23 cellular contexts compared by ENCODE assay signal in the genomic region with DNA sequence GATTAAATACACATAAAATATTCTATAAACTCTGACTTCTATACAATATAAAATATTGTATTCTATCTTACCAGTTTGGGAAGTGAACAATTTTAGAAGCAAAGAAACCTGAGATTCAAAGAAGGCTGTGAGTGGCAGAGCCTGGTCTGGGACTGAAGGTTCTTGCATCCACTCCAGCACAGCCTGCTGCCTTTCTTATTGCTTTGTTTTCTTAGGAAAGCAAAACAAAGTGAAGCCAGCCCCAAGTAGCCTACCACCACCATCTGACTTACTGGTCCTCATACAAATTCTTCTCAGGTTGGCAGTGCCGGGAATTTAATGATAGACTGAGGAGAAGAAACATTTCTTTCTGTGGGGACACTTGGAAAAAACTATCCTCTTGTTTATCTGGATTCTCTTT.
"Had no signal": no experiment of that assay in that cellular context is flagged by ENCODE, and none has a peak within 500 bp of the region (broad histone marks: within the 10 kb centered on the region; RNA-seq: fewer than 3 reads in every experiment).

No MANE protein-coding gene starts in this region.

- H3K27me3 ChIP-seq: Peyer's patch, SJCRH30 had no signal

- H3K9me3 ChIP-seq: Peyer's patch, SJCRH30, SK-N-SH had no signal

- H3K9me3 Mint-ChIP-seq: activated naive CD4-positive, alpha-beta T cell treated with anti-CD3 and anti-CD28 coated beads for 36 hours; activated T-cell treated with anti-CD3 and anti-CD28 coated beads, Interleukin-2, amount 50 U/mL, for 24 hours; activated T-helper 1 cell treated with anti-CD3 and anti-CD28 coated beads, Interleukin-12 subunit alpha, Interleukin-12 subunit beta, Interleukin-2, Interleukin-4 antibody, amounts not matched to agents 30 ng/mL and 10 ng/mL and 1 ng/mL, durations not matched to agents 14 hours and 24 hours and 36 hours; T-helper 1 cell treated with Interleukin-12 subunit alpha and Interleukin-12 subunit beta and Interleukin-4 antibody, amounts not matched to agents 30 μg/mL and 1 μg/mL, for 36 hours had no signal

- H3K27ac ChIP-seq: KMS-11, Peyer's patch, RWPE1, SJCRH30 had no signal

- ATAC-seq: activated CD4-positive, CD25-positive, alpha-beta regulatory T cell treated with anti-CD3 and anti-CD28 coated beads, Interleukin-2, amount 50 U/mL, for 24 hours; activated CD8-positive, alpha-beta memory T cell treated with anti-CD3 and anti-CD28 coated beads, Interleukin-2, amount 10 ng/mL, durations not matched to agents 7 days and 5 days had no signal

- H3K36me3 ChIP-seq: Peyer's patch, SJCRH30 had no signal

- H3K4me1 Mint-ChIP-seq: activated CD8-positive, alpha-beta memory T cell treated with anti-CD3 and anti-CD28 coated beads, Interleukin-2, amount 10 ng/mL, durations not matched to agents 7 days and 5 days had no signal

- H3K4me3 ChIP-seq: Peyer's patch, SJCRH30 had no signal

- DNase-seq: activated CD4-positive, alpha-beta T cell treated with anti-CD3 and anti-CD28 coated beads for 48 hours; activated CD4-positive, alpha-beta T cell treated with anti-CD3 and anti-CD28 coated beads, Interleukin-2, amount 50 U/mL, for 48 hours; activated CD8-positive, alpha-beta memory T cell treated with anti-CD3 and anti-CD28 coated beads, Interleukin-2, amount 10 ng/mL, durations not matched to agents 7 days and 5 days; activated effector memory CD4-positive, alpha-beta T cell treated with Interleukin-2 at 50 U/mL for 16 hours; activated naive CD4-positive, alpha-beta T cell treated with anti-CD3 and anti-CD28 coated beads for 36 hours; activated T-cell treated with anti-CD3 and anti-CD28 coated beads, Interleukin-2, amount 50 U/mL, for 24 hours; MM.1S; NCI-H1105; NCI-H1436; NCI-H1694 treated with DMSO at 0.1 percent for 48 hours; NCI-H2029 treated with DMSO at 0.1 percent for 48 hours; NCI-H446; NCI-H524; Peyer's patch; Right ventricle myocardium superior; SJCRH30; SK-N-SH had no signal

- H3K4me1 ChIP-seq: Peyer's patch, SJCRH30 had no signal

- H3K4me3 Mint-ChIP-seq: activated CD8-positive, alpha-beta memory T cell treated with anti-CD3 and anti-CD28 coated beads, Interleukin-2, amount 10 ng/mL, durations not matched to agents 7 days and 5 days; activated naive CD4-positive, alpha-beta T cell treated with anti-CD3 and anti-CD28 coated beads for 36 hours; activated naive CD8-positive, alpha-beta T cell; activated T-cell treated with anti-CD3 and anti-CD28 coated beads, Interleukin-2, amount 50 U/mL, for 24 hours; activated T-helper 1 cell treated with anti-CD3 and anti-CD28 coated beads, Interleukin-12 subunit alpha, Interleukin-12 subunit beta, Interleukin-2, Interleukin-4 antibody, amounts not matched to agents 30 ng/mL and 10 ng/mL and 1 ng/mL, durations not matched to agents 14 hours and 24 hours and 36 hours; T-helper 1 cell treated with Interleukin-12 subunit alpha and Interleukin-12 subunit beta and Interleukin-4 antibody, amounts not matched to agents 30 μg/mL and 1 μg/mL, for 36 hours had no signal

- H3K27ac Mint-ChIP-seq: activated CD8-positive, alpha-beta memory T cell treated with anti-CD3 and anti-CD28 coated beads, Interleukin-2, amount 10 ng/mL, durations not matched to agents 7 days and 5 days; activated naive CD4-positive, alpha-beta T cell treated with anti-CD3 and anti-CD28 coated beads for 36 hours; activated naive CD8-positive, alpha-beta T cell; activated T-cell treated with anti-CD3 and anti-CD28 coated beads, Interleukin-2, amount 50 U/mL, for 24 hours; activated T-helper 1 cell treated with anti-CD3 and anti-CD28 coated beads, Interleukin-12 subunit alpha, Interleukin-12 subunit beta, Interleukin-2, Interleukin-4 antibody, amounts not matched to agents 30 ng/mL and 10 ng/mL and 1 ng/mL, durations not matched to agents 14 hours and 24 hours and 36 hours; T-helper 1 cell treated with Interleukin-12 subunit alpha and Interleukin-12 subunit beta and Interleukin-4 antibody, amounts not matched to agents 30 μg/mL and 1 μg/mL, for 36 hours had no signal

- H3K36me3 Mint-ChIP-seq: activated CD8-positive, alpha-beta memory T cell treated with anti-CD3 and anti-CD28 coated beads, Interleukin-2, amount 10 ng/mL, durations not matched to agents 7 days and 5 days; activated naive CD8-positive, alpha-beta T cell had no signal
